Comparison of ENCODE assay signal across 8 cellular contexts in genomic region chr9:113622600-113623400, GRCh38.
DNase-seq lines count a peak whose midpoint lies in the region; ATAC-seq and TF ChIP-seq lines count a peak whose summit lies in the region.

No MANE protein-coding gene starts in this region.

- no peaks in the 10 kb centered on the region for H3K9me3 ChIP-seq in hepatocyte (ENCODE audit: low read depth)

- H3K27me3 ChIP-seq in hepatocyte = no peaks in the 10 kb centered on the region

- H3K4me3 ChIP-seq in hepatocyte = no peak overlapping the region

- H3K36me3 ChIP-seq in hepatocyte (replicated peaks; ENCODE audit: insufficient read depth, low read depth) = no peaks in the 10 kb centered on the region

- no peaks in the 10 kb centered on the region for H3K9me2 ChIP-seq in hepatocyte (replicated peaks; ENCODE audit: insufficient read depth)

- ATAC-seq in HG03196 (IDR thresholded peaks at IDR 0.05; ENCODE audit: unreplicated experiment) = peak; percentile 85

- H3K79me2 ChIP-seq in hepatocyte = no peaks in the 10 kb centered on the region

- H3K27ac ChIP-seq in hepatocyte = peak overlapping the region; percentile 98

- DNase-seq in Daoy (ENCODE audit: low read depth) (peak; percentile 99), GM19238 (ENCODE audit: insufficient read length, low spot score) (peak; percentile 37), hepatocyte (ENCODE audit: low spot score) (peak; percentile 85), NCI-H1092 treated with DMSO at 0.1 percent for 48 hours (lab: John Stamatoyannopoulos, UW) (no peak), dedifferentiated amniotic fluid mesenchymal stem cell (ENCODE audit: extremely low spot score) (no peak)
- peak; percentile 41 for DNase-seq in activated CD4-positive, CD25-positive, alpha-beta regulatory T cell treated with anti-CD3 and anti-CD28 coated beads, Interleukin-2, amount 50 U/mL, for 72 hours
- DNase-seq in stimulated activated CD8-positive, alpha-beta memory T cell treated with anti-CD3 and anti-CD28 coated beads, Interleukin-12 subunit alpha, Interleukin-12 subunit beta, amount 100 ng/mL, for 24 hours (ENCODE audit: extremely low read depth) = peak; percentile 44

- 63% methylated on average over 8 of the region's 8 CpGs for WGBS in hepatocyte (ENCODE audit: low lambda C conversion rate, missing lambda C conversion rate)

- H3K4me1 ChIP-seq in hepatocyte (ENCODE audit: insufficient read depth) = peaks cover 28% of the 10 kb centered on the region

- H2AFZ ChIP-seq in hepatocyte = no peak overlapping the region

- H4K20me1 ChIP-seq in hepatocyte (ENCODE audit: insufficient read depth, poor library complexity, severe bottlenecking) = no peaks in the 10 kb centered on the region

- peak overlapping the region; percentile 24 for H3K4me2 ChIP-seq in hepatocyte

- TF ChIP-seq CTCF in hepatocyte (IDR thresholded peaks at IDR 0.05; ENCODE audit: poor library complexity) = no peak

Comparison
In these comparisons a context has a peak if more than half of its experiments do, and no peak if none do; other contexts are left out.
1. DNase-seq: peak in Daoy (single experiment), GM19238 (single experiment), activated CD4-positive, CD25-positive, alpha-beta regulatory T cell treated with anti-CD3 and anti-CD28 coated beads, Interleukin-2, amount 50 U/mL, for 72 hours (single experiment), hepatocyte (single experiment) and stimulated activated CD8-positive, alpha-beta memory T cell treated with anti-CD3 and anti-CD28 coated beads, Interleukin-12 subunit alpha, Interleukin-12 subunit beta, amount 100 ng/mL, for 24 hours (single experiment); none in NCI-H1092 treated with DMSO at 0.1 percent for 48 hours (single experiment) and dedifferentiated amniotic fluid mesenchymal stem cell (single experiment).